ENCODE assay signal across 8 cellular contexts in genomic region chr4:168923526-168924194, GRCh38.
A peak's percentile ranks its signal among the peaks of the same experiment; 100 is the strongest.
DNase-seq lines count a peak whose midpoint lies in the region; ATAC-seq and TF ChIP-seq lines count a peak whose summit lies in the region.

No MANE protein-coding gene starts in this region.

- H3K4me2 ChIP-seq in smooth muscle cell, result no peak overlapping the region

- H3K27me3 ChIP-seq in ascending aorta (no peaks in the 10 kb centered on the region), smooth muscle cell (ENCODE audit: low read depth) (no peaks in the 10 kb centered on the region)

- H3K9me3 ChIP-seq in ascending aorta, result no peaks in the 10 kb centered on the region
- H3K9me3 ChIP-seq in smooth muscle cell (replicated peaks; ENCODE audit: low read depth), result no peaks in the 10 kb centered on the region

- H4K20me1 ChIP-seq in smooth muscle cell (ENCODE audit: low read depth), result peaks cover 68% of the 10 kb centered on the region

- H3K27ac ChIP-seq in ascending aorta (no peak overlapping the region), smooth muscle cell (ENCODE audit: low read depth) (peak overlapping the region; percentile 36)

- H3K36me3 ChIP-seq in ascending aorta, result peaks cover 89 to 100% of the 10 kb centered on the region in 2 donors
- H3K36me3 ChIP-seq in smooth muscle cell (ENCODE audit: low read depth), result peaks cover 61% of the 10 kb centered on the region

- DNase-seq in NCI-H187 (lab: John Stamatoyannopoulos, UW) (peak; percentile 3 to 13), NCI-H187 treated with DMSO at 0.1 percent for 48 hours (lab: John Stamatoyannopoulos, UW) (no peak), NCI-H1436 (lab: John Stamatoyannopoulos, UW) (peak; percentile 34), SW480 (ENCODE audit: low spot score) (peak; percentile 59), ascending aorta (ENCODE audit: low spot score in 2 of 2) (no peak), hypothalamus (lab: John Stamatoyannopoulos, UW) (peak in 32 of 51 donors; percentile 2 to 74 (median 30)), smooth muscle cell (lab: John Stamatoyannopoulos, UW; ENCODE audit: unreplicated experiment) (no peak)

- ATAC-seq in HG02840 (IDR thresholded peaks at IDR 0.05; ENCODE audit: low FRiP score, unreplicated experiment), result peak; percentile 65

- H3K79me2 ChIP-seq in smooth muscle cell (ENCODE audit: low read depth), result no peaks in the 10 kb centered on the region

- no peak overlapping the region for H3K4me3 ChIP-seq in ascending aorta
- H3K4me3 ChIP-seq in smooth muscle cell, result no peak overlapping the region

- no peak overlapping the region for H2AFZ ChIP-seq in smooth muscle cell (ENCODE audit: low read depth)

- 18% methylated on average over 3 of the region's 3 CpGs for WGBS in smooth muscle cell (ENCODE audit: low lambda C conversion rate)

- intact Hi-C loops in ascending aorta (cut with DNase I), result loop anchor here (5.0 kb wide), 2 partner anchors 84 to 336 kb away; no protein-coding TSS in a partner anchor

- H3K4me1 ChIP-seq in ascending aorta (no peaks in the 10 kb centered on the region), smooth muscle cell (ENCODE audit: low read depth) (no peaks in the 10 kb centered on the region)

- H3F3A ChIP-seq in smooth muscle cell (ENCODE audit: low read depth), result peaks cover 74% of the 10 kb centered on the region

- TF ChIP-seq CTCF in ascending aorta (IDR thresholded peaks at IDR 0.05) (peak; percentile 50 to 69 (median 61)), smooth muscle cell (IDR thresholded peaks at IDR 0.05; ENCODE audit: borderline replicate concordance, insufficient read depth, poor library complexity, severe bottlenecking) (peak; percentile 71)

- H3K9ac ChIP-seq in smooth muscle cell (ENCODE audit: low read depth), result no peak overlapping the region

Comparison
In these comparisons a context has a peak if more than half of its experiments do, and no peak if none do; other contexts are left out.
1. DNase-seq: peak in NCI-H187 (2 of 2), NCI-H1436 (single experiment), SW480 (single experiment) and hypothalamus (32 of 51); none in NCI-H187 treated with DMSO at 0.1 percent for 48 hours (single experiment), ascending aorta (0 of 2) and smooth muscle cell (single experiment).